ENCODE assay signal across 9 cellular contexts in genomic region chr1:162019006-162019405, GRCh38. TPM values are rescaled to one million over a fixed set of nuclear protein-coding genes. Genes with fewer than 3 reads are reported as not detected.
A peak's percentile ranks its signal among the peaks of the same experiment; 100 is the strongest.
DNase-seq lines count a peak whose midpoint lies in the region; ATAC-seq and TF ChIP-seq lines count a peak whose summit lies in the region.
"Had no signal": no experiment of that assay in that cellular context is flagged by ENCODE, and none has a peak within 500 bp of the region (broad histone marks: within the 10 kb centered on the region; RNA-seq: fewer than 3 reads in every experiment).

No MANE protein-coding gene starts in this region.

- ATAC-seq in SK-N-SH treated with all-trans-retinoic acid at 6 μM for 48 hours (peak; percentile 17), right cardiac atrium (peak; percentile 5 to 9), GM18517 (IDR thresholded peaks at IDR 0.05; ENCODE audit: unreplicated experiment) (no peak), HG03520 (IDR thresholded peaks at IDR 0.05; ENCODE audit: unreplicated experiment) (no peak)

- H3K9me3 ChIP-seq in right cardiac atrium (ENCODE audit: control insufficient read depth, low read length): no peaks in the 10 kb centered on the region

- H3K27ac Mint-ChIP-seq in nephron progenitor cell: no peak overlapping the region
- H3K27ac Mint-ChIP-seq: dendritic cell treated with granulocyte-macrophage colony-stimulating factor and Interleukin-4, amounts not matched to agents 40 ng/mL and 50 ng/mL, for 4 days had no signal

- 50% methylated on average over 4 of the region's 4 CpGs for WGBS in right cardiac atrium

- H3K27ac ChIP-seq in right cardiac atrium (ENCODE audit: low read length): peak overlapping the region; percentile 61

- no peak overlapping the region for H3K4me3 ChIP-seq in right cardiac atrium (ENCODE audit: low read length)

- H3K27me3 Mint-ChIP-seq in nephron progenitor cell (ENCODE audit: low read depth, poor library complexity): peaks cover 27% of the 10 kb centered on the region

- intact Hi-C loops in right cardiac atrium (cut with DNase I): no loop called here

- H3K9me3 Mint-ChIP-seq in nephron progenitor cell: peaks cover 11% of the 10 kb centered on the region
- H3K9me3 Mint-ChIP-seq: dendritic cell treated with granulocyte-macrophage colony-stimulating factor and Interleukin-4, amounts not matched to agents 40 ng/mL and 50 ng/mL, for 4 days had no signal

- no peaks in the 10 kb centered on the region for H3K27me3 ChIP-seq in right cardiac atrium (ENCODE audit: control insufficient read depth, insufficient read depth)

- H3K4me3 Mint-ChIP-seq in nephron progenitor cell: no peak overlapping the region
- H3K4me3 Mint-ChIP-seq: dendritic cell treated with granulocyte-macrophage colony-stimulating factor and Interleukin-4, amounts not matched to agents 40 ng/mL and 50 ng/mL, for 4 days had no signal

- no peak for TF ChIP-seq CTCF in nephron progenitor cell (IDR thresholded peaks at IDR 0.05)

- H3K4me1 Mint-ChIP-seq in nephron progenitor cell: peaks cover 41% of the 10 kb centered on the region

- peaks cover 15% of the 10 kb centered on the region for H3K4me1 ChIP-seq in right cardiac atrium (ENCODE audit: control insufficient read depth, insufficient read depth, low read length)

- DNase-seq in DMS 273 (lab: John Stamatoyannopoulos, UW; ENCODE audit: unreplicated experiment) (peak; percentile 96), NCI-H1694 treated with DMSO at 0.1 percent for 48 hours (lab: John Stamatoyannopoulos, UW) (peak; percentile 97), right cardiac atrium (peak in 1 of 3 donors; percentile 42), nephron progenitor cell (no peak)
- no peak for DNase-seq in activated T-cell treated with anti-CD3 and anti-CD28 coated beads, Interleukin-2, amount 50 U/mL, for 1 hour

- peaks cover 53% of the 10 kb centered on the region for H3K36me3 Mint-ChIP-seq in nephron progenitor cell (ENCODE audit: low read depth)

TF ChIP-seq in SK-N-SH treated with all-trans-retinoic acid at 6 μM for 48 hours, 23 proteins besides CTCF, POLR2A, EP300 and RAD21:
- TF ChIP-seq CSDC2 (CRISPR knock-in tag; IDR thresholded peaks at IDR 0.05) (no peak), ZNF8 (CRISPR knock-in tag; IDR thresholded peaks at IDR 0.05) (no peak)

RNA-seq across cellular contexts. Expression of gene OLFML2B, which starts 4.7 kb away (rescaled TPM):
- 1 to 10 TPM; 1.8 to 8.9 (median 5.4) TPM for total RNA-seq in right cardiac atrium
- polyA plus RNA-seq in right cardiac atrium: 2.7 TPM

RNA-seq across cellular contexts. Expression of gene NOS1AP, which starts 50.5 kb away (rescaled TPM):
- total RNA-seq in right cardiac atrium: 1 to 10 TPM; 1.4 to 4.5 (median 4.3) TPM
- polyA plus RNA-seq in right cardiac atrium: 0.86 TPM

Comparison
In these comparisons a context has a peak if more than half of its experiments do, and no peak if none do; other contexts are left out.
1. DNase-seq: peak in DMS 273 (single experiment) and NCI-H1694 treated with DMSO at 0.1 percent for 48 hours (single experiment); none in nephron progenitor cell (single experiment) and activated T-cell treated with anti-CD3 and anti-CD28 coated beads, Interleukin-2, amount 50 U/mL, for 1 hour (single experiment).
2. ATAC-seq: peak in SK-N-SH treated with all-trans-retinoic acid at 6 μM for 48 hours (single experiment) and right cardiac atrium (2 of 2); none in GM18517 (single experiment) and HG03520 (single experiment).